ENCODE assay signal across 1 cellular context in the genomic region with DNA sequence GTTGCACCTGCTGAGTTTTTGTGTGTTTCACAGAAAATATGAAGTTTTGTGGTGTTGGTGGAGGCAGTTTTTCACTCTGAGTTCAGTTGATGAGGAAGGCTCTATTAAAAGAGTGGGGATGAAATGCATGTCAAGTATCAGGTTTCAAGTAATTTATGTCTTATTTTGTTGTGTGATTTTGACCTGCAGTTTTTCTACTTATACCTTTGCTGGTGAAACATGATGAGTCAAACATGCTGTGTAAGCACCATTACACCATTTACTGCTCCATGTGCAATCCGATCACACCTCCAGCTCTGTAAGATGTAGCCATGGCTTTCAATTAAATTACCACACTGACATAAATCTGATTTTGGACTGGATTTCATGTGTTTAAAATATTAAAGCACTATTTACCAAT.
TF ChIP-seq lines count a peak whose summit lies in the region.

No MANE protein-coding gene starts in this region.

TF ChIP-seq in HEK293, 187 proteins besides CTCF, POLR2A, EP300 and RAD21 (continued from another document):
- TF ChIP-seq, protein P1, sequence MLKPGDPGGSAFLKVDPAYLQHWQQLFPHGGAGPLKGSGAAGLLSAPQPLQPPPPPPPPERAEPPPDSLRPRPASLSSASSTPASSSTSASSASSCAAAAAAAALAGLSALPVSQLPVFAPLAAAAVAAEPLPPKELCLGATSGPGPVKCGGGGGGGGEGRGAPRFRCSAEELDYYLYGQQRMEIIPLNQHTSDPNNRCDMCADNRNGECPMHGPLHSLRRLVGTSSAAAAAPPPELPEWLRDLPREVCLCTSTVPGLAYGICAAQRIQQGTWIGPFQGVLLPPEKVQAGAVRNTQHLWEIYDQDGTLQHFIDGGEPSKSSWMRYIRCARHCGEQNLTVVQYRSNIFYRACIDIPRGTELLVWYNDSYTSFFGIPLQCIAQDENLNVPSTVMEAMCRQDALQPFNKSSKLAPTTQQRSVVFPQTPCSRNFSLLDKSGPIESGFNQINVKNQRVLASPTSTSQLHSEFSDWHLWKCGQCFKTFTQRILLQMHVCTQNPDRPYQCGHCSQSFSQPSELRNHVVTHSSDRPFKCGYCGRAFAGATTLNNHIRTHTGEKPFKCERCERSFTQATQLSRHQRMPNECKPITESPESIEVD (tag by site-specific recombination; IDR thresholded peaks at IDR 0.05), result peak; percentile 83
- TF ChIP-seq ZXDB (tag by site-specific recombination; IDR thresholded peaks at IDR 0.05), result no peak
